Comparison of ENCODE assay signal across 16 cellular contexts in the genomic region with DNA sequence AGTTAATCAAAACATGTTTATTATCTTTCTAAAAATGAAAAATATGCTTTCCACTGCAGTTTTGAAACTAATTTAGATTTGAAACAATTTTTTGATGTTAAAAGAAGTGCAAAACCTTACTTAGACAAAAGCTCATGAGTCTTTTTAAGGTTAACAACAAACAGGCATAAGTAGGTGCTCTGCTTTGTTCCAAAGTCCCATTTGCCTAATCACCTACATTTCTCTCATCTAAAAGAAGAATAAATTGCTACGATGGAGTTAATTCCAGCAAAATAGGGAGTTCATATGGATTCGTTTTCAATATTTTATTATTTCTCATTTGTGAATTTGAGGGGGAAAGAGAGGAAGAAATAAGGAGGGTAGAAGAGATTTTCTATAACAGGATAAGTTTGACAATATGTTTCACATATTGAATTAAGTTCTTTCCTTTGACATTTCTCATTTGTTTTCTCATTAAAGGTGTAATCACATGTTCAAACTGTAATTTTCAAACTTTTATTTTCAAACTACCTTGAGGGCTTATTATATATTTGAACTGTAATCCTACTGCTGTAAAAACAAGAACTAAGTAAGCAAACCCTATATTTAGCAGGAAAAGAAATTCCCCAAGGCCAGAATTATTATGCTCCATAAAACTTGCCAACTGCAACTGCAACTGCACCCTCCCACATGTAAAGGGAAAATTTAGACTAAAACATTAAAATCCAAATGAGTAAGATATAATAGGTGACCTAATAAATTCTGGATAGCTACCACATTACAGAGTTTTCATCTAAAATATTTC. TPM values are rescaled to one million over a fixed set of nuclear protein-coding genes. Genes with fewer than 3 reads are reported as not detected.
A peak's percentile ranks its signal among the peaks of the same experiment; 100 is the strongest.
DNase-seq lines count a peak whose midpoint lies in the region; ATAC-seq and TF ChIP-seq lines count a peak whose summit lies in the region.
"Had no signal": no experiment of that assay in that cellular context is flagged by ENCODE, and none has a peak within 500 bp of the region (broad histone marks: within the 10 kb centered on the region; RNA-seq: fewer than 3 reads in every experiment).

No MANE protein-coding gene starts in this region.

- peak; percentile 57 for ATAC-seq in mucosa of descending colon

- H3K9ac ChIP-seq in colonic mucosa (ENCODE audit: low read depth in 2 of 2, low read length in 2 of 2): peak overlapping the region in 1 of 2 donors; percentile 1

- intact Hi-C loops in colonic mucosa (cut with DNase I) (no loop called here), mucosa of descending colon (cut with DNase I, micrococcal nuclease) (no loop called here)

- no peaks in the 10 kb centered on the region for H3K9me3 ChIP-seq in colonic mucosa
- no peaks in the 10 kb centered on the region for H3K9me3 ChIP-seq in mucosa of descending colon
- H3K9me3 ChIP-seq: HAP-1 had no signal

- H3K36me3 ChIP-seq in colonic mucosa (no peaks in the 10 kb centered on the region), mucosa of descending colon (ENCODE audit: low read depth) (no peaks in the 10 kb centered on the region)
- H3K36me3 ChIP-seq: HAP-1 had no signal

- DNase-seq in NCI-H69 (lab: John Stamatoyannopoulos, UW) (peak; percentile 74), colonic mucosa (no peak), mucosa of descending colon (no peak), renal cortical epithelial cell (ENCODE audit: low read depth) (peak; percentile 21), activated T-cell treated with anti-CD3 and anti-CD28 coated beads for 4 hours (no peak), NOMO-1 treated with dmso at 0.1 percent for 144 hours (lab: John Stamatoyannopoulos, UW; ENCODE audit: unreplicated experiment) (no peak), NCI-H2107 treated with DMSO at 0.1 percent for 48 hours (lab: John Stamatoyannopoulos, UW; ENCODE audit: unreplicated experiment) (no peak), SKM-1 (lab: John Stamatoyannopoulos, UW; ENCODE audit: unreplicated experiment) (no peak)
- DNase-seq: C1 segment of cervical spinal cord; Calu3; CD4-positive, alpha-beta memory T cell; COR-L47; DMS153; DND-41; GOT3 had no signal

- H3K4me3 ChIP-seq in colonic mucosa (no peak overlapping the region), mucosa of descending colon (no peak overlapping the region)
- H3K4me3 ChIP-seq: HAP-1 had no signal

- no peaks in the 10 kb centered on the region for H3K27me3 ChIP-seq in colonic mucosa

- no peak for TF ChIP-seq CTCF in colonic mucosa (IDR thresholded peaks at IDR 0.05)
- no peak for TF ChIP-seq CTCF in mucosa of descending colon (IDR thresholded peaks at IDR 0.05)

- no peaks in the 10 kb centered on the region for H3K4me1 ChIP-seq in colonic mucosa
- peaks cover 15% of the 10 kb centered on the region for H3K4me1 ChIP-seq in mucosa of descending colon (ENCODE audit: low read depth)
- H3K4me1 ChIP-seq: HAP-1 had no signal

- H3K27ac ChIP-seq in colonic mucosa: peak overlapping the region; percentile 86

RNA-seq across cellular contexts. Expression of gene SLC39A8, which starts 9.6 kb away (rescaled TPM):
- 100 to 1,000 TPM in 1 of 2 donors, 10 to 100 TPM in 1; 75.4 to 104 TPM for total RNA-seq in colonic mucosa
- 100 to 1,000 TPM in 1 of 3 donors, 10 to 100 TPM in 2; 35.1 to 121 (median 83.5) TPM for total RNA-seq in mucosa of descending colon
- 23.7 and 58.5 TPM in 2 replicates for total RNA-seq in renal cortical epithelial cell

Comparison
In these comparisons a context has a peak if more than half of its experiments do, and no peak if none do; other contexts are left out.
1. DNase-seq: peak in NCI-H69 (single experiment) and renal cortical epithelial cell (single experiment); none in colonic mucosa (single experiment), mucosa of descending colon (0 of 3), activated T-cell treated with anti-CD3 and anti-CD28 coated beads for 4 hours (single experiment), NOMO-1 treated with dmso at 0.1 percent for 144 hours (single experiment), NCI-H2107 treated with DMSO at 0.1 percent for 48 hours (single experiment) and SKM-1 (single experiment).